In genomic region chr9:134407123-134407779, GRCh38 we compare ENCODE assay signal across 1 cellular context.
TF ChIP-seq lines count a peak whose summit lies in the region.

No MANE protein-coding gene starts in this region.

TF ChIP-seq in GM12878, 131 proteins besides CTCF, POLR2A, EP300 and RAD21 (continued from another document):
- no peak for TF ChIP-seq USF1 (IDR thresholded peaks at IDR 0.05; ENCODE audit: borderline replicate concordance, extremely low read length, insufficient read depth, low read depth, low read length)
- TF ChIP-seq ATF2 (IDR thresholded peaks at IDR 0.05; ENCODE audit: low read length) = no peak
- TF ChIP-seq HSF1 (IDR thresholded peaks at IDR 0.05; ENCODE audit: low read depth, low read length) = no peak
- TF ChIP-seq IRF3 (IDR thresholded peaks at IDR 0.05) = no peak
- TF ChIP-seq POU2F2 (IDR thresholded peaks at IDR 0.05; ENCODE audit: borderline replicate concordance, low read depth, low read length) = peak; percentile 44; the same call in 1 of the 3 replicates
- no peak for TF ChIP-seq NR2C2 (IDR thresholded peaks at IDR 0.05; ENCODE audit: borderline replicate concordance, control insufficient read depth, insufficient read length, low read depth)
- TF ChIP-seq ESRRA (IDR thresholded peaks at IDR 0.05; ENCODE audit: low read length) = no peak
- TF ChIP-seq FOXM1 (IDR thresholded peaks at IDR 0.05; ENCODE audit: low read depth, low read length) = no peak
- peak; percentile 77; the same call in 1 of the 2 replicates for TF ChIP-seq LARP7 (IDR thresholded peaks at IDR 0.05)
- no peak; the same call in 1 of the 2 replicates for TF ChIP-seq PKNOX1 (IDR thresholded peaks at IDR 0.05)
- TF ChIP-seq JUND (IDR thresholded peaks at IDR 0.05; ENCODE audit: low read depth, low read length) = no peak
- no peak for TF ChIP-seq ZNF274 (IDR thresholded peaks at IDR 0.05; ENCODE audit: insufficient read depth, insufficient read length)
- TF ChIP-seq CBX3 (IDR thresholded peaks at IDR 0.05; ENCODE audit: borderline replicate concordance, low read depth) = no peak
- 0 out of 2 replicates have a peak, but pooled peaks have one; percentile 20 for TF ChIP-seq POLR2AphosphoS2 (IDR thresholded peaks at IDR 0.05; ENCODE audit: low read depth, low read length)
- TF ChIP-seq NRF1 (conservative IDR thresholded peaks at IDR 0.05; ENCODE audit: low read depth, low read length) = 0 out of 2 replicates have a peak, but pooled peaks have one; percentile 16
- TF ChIP-seq NFXL1 (IDR thresholded peaks at IDR 0.05; ENCODE audit: borderline replicate concordance) = no peak
- TF ChIP-seq USF2 (IDR thresholded peaks at IDR 0.05; ENCODE audit: borderline replicate concordance, low read depth, low read length) = peak; percentile 21; the same call in 1 of the 2 replicates
- TF ChIP-seq GABPA (IDR thresholded peaks at IDR 0.05; ENCODE audit: low read depth) = no peak
